11 cellular contexts compared by ENCODE assay signal in genomic region chr16:77657016-77657415, GRCh38.
DNase-seq lines count a peak whose midpoint lies in the region; ATAC-seq, FAIRE-seq and TF ChIP-seq lines count a peak whose summit lies in the region.
"Had no signal": no experiment of that assay in that cellular context is flagged by ENCODE, and none has a peak within 500 bp of the region (broad histone marks: within the 10 kb centered on the region; RNA-seq: fewer than 3 reads in every experiment).

No MANE protein-coding gene starts in this region.

- H3K27me3 ChIP-seq in K562 (ENCODE audit: control insufficient read depth in 2 of 2, insufficient read depth in 2 of 2, low read length in 2 of 2) = no peaks in the 10 kb centered on the region; a peak in 1 of 5 replicates
- no peaks in the 10 kb centered on the region for H3K27me3 ChIP-seq in WERI-Rb-1 (ENCODE audit: insufficient read depth, low read depth, severe bottlenecking)

- POLR2A ChIA-PET in K562 (lab: Yijun Ruan, JAX) = interaction anchor here (0.7 to 1.2 kb wide), 3 partner anchors 9 to 18 kb away, joined by 3 to 4 read pairs (median 3); no protein-coding TSS in a partner anchor

- BruUV-seq in K562 (replicated peaks; lab: Mats Ljungman, UMichigan) = no TSS peak

- peaks cover 5% of the 10 kb centered on the region for H3K4me1 Mint-ChIP-seq in nephron progenitor cell

- in situ Hi-C loops in K562 (cut with MboI) = no loop called here

- CTCF ChIA-PET in K562 (lab: Yijun Ruan, JAX; ENCODE audit: low intra/inter-chr PET ratio) = no interaction called here

- no peaks in the 10 kb centered on the region for H3K9me3 Mint-ChIP-seq in nephron progenitor cell

- peak overlapping the region; percentile 49 for H2AFZ ChIP-seq in K562 (ENCODE audit: low read depth, low read length)

- TF ChIP-seq CTCF in K562 (IDR thresholded peaks at IDR 0.05 in 2 of 3, conservative IDR thresholded peaks at IDR 0.05 in 1 of 3; ENCODE audit: insufficient read depth in 2 of 3, low read depth in 1 of 3, low read length in 3 of 3) (peak in 2 of 3 experiments; percentile 32 to 45; a peak in 3 of 6 replicates), nephron progenitor cell (IDR thresholded peaks at IDR 0.05) (no peak), WERI-Rb-1 (IDR thresholded peaks at IDR 0.05; ENCODE audit: low read depth, low read length) (no peak)

- no peak for TF ChIP-seq RAD21 in K562 (CRISPR knock-in tag; conservative IDR thresholded peaks at IDR 0.05 in 1 of 2, IDR thresholded peaks at IDR 0.05 in 1 of 2)

- H3K27ac Mint-ChIP-seq in nephron progenitor cell = peak overlapping the region; percentile 15

- H3K27ac ChIP-seq in K562 (ENCODE audit: extremely low read depth, low read depth, low read length) (no peak overlapping the region), WERI-Rb-1 (no peak overlapping the region)
- H3K27ac ChIP-seq: epithelial cell of prostate had no signal

- no peak overlapping the region for H3K9ac ChIP-seq in K562 (ENCODE audit: insufficient read depth in 1 of 2, low read depth in 2 of 2, low read length in 2 of 2)

- peak; percentile 96 for ATAC-seq in K562
- no peak for ATAC-seq in HG03039 (IDR thresholded peaks at IDR 0.05; ENCODE audit: unreplicated experiment)

- TF ChIP-seq POLR2A in K562 (conservative IDR thresholded peaks at IDR 0.05) = no peak

- H3K36me3 Mint-ChIP-seq in nephron progenitor cell (ENCODE audit: low read depth) = no peaks in the 10 kb centered on the region

- H3K4me3 Mint-ChIP-seq in nephron progenitor cell = no peak overlapping the region

- H3K4me3 ChIP-seq in K562 = no peak overlapping the region
- no peak overlapping the region for H3K4me3 ChIP-seq in WERI-Rb-1 (ENCODE audit: low read depth, low read length)

- 12% methylated on average over 5 of the region's 6 CpGs for WGBS in K562 (ENCODE audit: insufficient coverage, low coverage, missing lambda C conversion rate)

- peak; percentile 82 for FAIRE-seq in K562 (lab: Jason Lieb, UNC)
- FAIRE-seq: GM18507 had no signal

- H3K4me1 ChIP-seq in K562 (replicated peaks in 1 of 2; ENCODE audit: control insufficient read depth in 2 of 2, insufficient read depth in 2 of 2, low read length in 2 of 2) = no peaks in the 10 kb centered on the region; a peak in 1 of 5 replicates

- H3K36me3 ChIP-seq in K562 (ENCODE audit: control insufficient read depth, insufficient read depth, low read length) (no peaks in the 10 kb centered on the region), WERI-Rb-1 (no peaks in the 10 kb centered on the region)

- 0 out of 2 replicates have a peak, but pooled peaks have one; percentile 17 for TF ChIP-seq EP300 in K562 (IDR thresholded peaks at IDR 0.05; ENCODE audit: low read length)

- H3K4me2 ChIP-seq in K562 (ENCODE audit: insufficient read depth, low read length) = peak overlapping the region; percentile 42

- no peaks in the 10 kb centered on the region for H3K79me2 ChIP-seq in K562 (ENCODE audit: control insufficient read depth, insufficient read depth, low read length)

- DNase-seq in SIG-M5 treated with dmso at 0.1 percent for 504 hours (lab: John Stamatoyannopoulos, UW; ENCODE audit: unreplicated experiment) (peak; percentile 47), SIG-M5 (lab: John Stamatoyannopoulos, UW) (no peak), Kasumi-1 (lab: John Stamatoyannopoulos, UW) (peak; percentile 42 to 45), K562 (ENCODE audit: extremely low read depth in 1 of 4, low spot score in 3 of 4) (peak; percentile 71 to 80 (median 76)), nephron progenitor cell (no peak), WERI-Rb-1 (no peak), amygdala (lab: John Stamatoyannopoulos, UW) (no peak)
- DNase-seq: NCI-H345 had no signal

- H4K20me1 ChIP-seq in K562 (replicated peaks; ENCODE audit: control insufficient read depth, insufficient read depth, low read length) = no peaks in the 10 kb centered on the region

- no peaks in the 10 kb centered on the region for H3K9me3 ChIP-seq in K562 (replicated peaks; ENCODE audit: control insufficient read depth, insufficient read depth, low read depth, low read length)
- peaks cover 3% of the 10 kb centered on the region for H3K9me3 ChIP-seq in WERI-Rb-1 (ENCODE audit: severe bottlenecking)

- H3K27me3 Mint-ChIP-seq in nephron progenitor cell (ENCODE audit: low read depth, poor library complexity) = peaks cover 3% of the 10 kb centered on the region

- H3K9me1 ChIP-seq in K562 (ENCODE audit: control insufficient read depth, insufficient read depth, low read length) = no peaks in the 10 kb centered on the region

- intact Hi-C loops in K562 (cut with micrococcal nuclease) = loop anchor here (5.0 kb wide), 1 partner anchor 60 kb away; no protein-coding TSS in a partner anchor

TF ChIP-seq in K562, 482 proteins besides CTCF, POLR2A, EP300 and RAD21 (continues in another document):
- TF ChIP-seq USF1 (CRISPR knock-in tag; IDR thresholded peaks at IDR 0.05) (peak; percentile 53; the same call in 1 of the 2 replicates), ZNF316 (IDR thresholded peaks at IDR 0.05) (peak; percentile 100), ZNF124 (CRISPR knock-in tag; IDR thresholded peaks at IDR 0.05) (no peak), NFE2 (IDR thresholded peaks at IDR 0.05; ENCODE audit: low read depth) (peak; percentile 97), NONO (IDR thresholded peaks at IDR 0.05; ENCODE audit: low read depth in 2 of 2, low read length in 1 of 2) (no peak), SIX5 (IDR thresholded peaks at IDR 0.05; ENCODE audit: borderline replicate concordance in 1 of 2, insufficient read depth in 1 of 2, low read depth in 1 of 2, low read length in 2 of 2) (no peak), FOS (IDR thresholded peaks at IDR 0.05; ENCODE audit: extremely low read depth, insufficient read length) (peak; percentile 78), HSF4 (CRISPR knock-in tag; IDR thresholded peaks at IDR 0.05; ENCODE audit: borderline replicate concordance) (no peak), ZNF766 (CRISPR knock-in tag; conservative IDR thresholded peaks at IDR 0.05) (0 out of 2 replicates have a peak, but pooled peaks have one; percentile 18), FOSL1 (tag; conservative IDR thresholded peaks at IDR 0.05) (peak; percentile 40; the same call in 1 of the 2 replicates), RCOR1 (IDR thresholded peaks at IDR 0.05; ENCODE audit: borderline replicate concordance in 1 of 2, low read depth in 2 of 2, low read length in 2 of 2) (0 out of 4 replicates have a peak, but pooled peaks of 1 of the 2 experiments have one; percentile 22), ARID1B (IDR thresholded peaks at IDR 0.05) (peak; percentile 43), DPF2 (IDR thresholded peaks at IDR 0.05) (peak; percentile 57; the same call in 1 of the 2 replicates), MAFK (IDR thresholded peaks at IDR 0.05; ENCODE audit: low read length) (peak; percentile 99), CEBPB (tag; IDR thresholded peaks at IDR 0.05) (peak; percentile 96), PURB (CRISPR knock-in tag; IDR thresholded peaks at IDR 0.05; ENCODE audit: low read depth) (no peak), TEAD1 (CRISPR knock-in tag; IDR thresholded peaks at IDR 0.05) (no peak), JUND (IDR thresholded peaks at IDR 0.05; ENCODE audit: borderline replicate concordance, low read depth, low read length) (peak; percentile 20; the same call in 1 of the 2 replicates), JUND (tag; IDR thresholded peaks at IDR 0.05; ENCODE audit: borderline replicate concordance, low read depth, low read length) (peak; percentile 46; the same call in 1 of the 3 replicates), SNRNP70 (optimal IDR thresholded peaks at IDR 0.05; ENCODE audit: low read depth, low read length) (no peak), FOXP4 (CRISPR knock-in tag; IDR thresholded peaks at IDR 0.05; ENCODE audit: borderline replicate concordance) (no peak), SIN3A (IDR thresholded peaks at IDR 0.05; ENCODE audit: borderline replicate concordance in 2 of 2, control insufficient read depth in 1 of 2, low read depth in 2 of 2, low read length in 2 of 2) (no peak), HDAC1 (IDR thresholded peaks at IDR 0.05) (no peak)
- TF ChIP-seq, protein P1, sequence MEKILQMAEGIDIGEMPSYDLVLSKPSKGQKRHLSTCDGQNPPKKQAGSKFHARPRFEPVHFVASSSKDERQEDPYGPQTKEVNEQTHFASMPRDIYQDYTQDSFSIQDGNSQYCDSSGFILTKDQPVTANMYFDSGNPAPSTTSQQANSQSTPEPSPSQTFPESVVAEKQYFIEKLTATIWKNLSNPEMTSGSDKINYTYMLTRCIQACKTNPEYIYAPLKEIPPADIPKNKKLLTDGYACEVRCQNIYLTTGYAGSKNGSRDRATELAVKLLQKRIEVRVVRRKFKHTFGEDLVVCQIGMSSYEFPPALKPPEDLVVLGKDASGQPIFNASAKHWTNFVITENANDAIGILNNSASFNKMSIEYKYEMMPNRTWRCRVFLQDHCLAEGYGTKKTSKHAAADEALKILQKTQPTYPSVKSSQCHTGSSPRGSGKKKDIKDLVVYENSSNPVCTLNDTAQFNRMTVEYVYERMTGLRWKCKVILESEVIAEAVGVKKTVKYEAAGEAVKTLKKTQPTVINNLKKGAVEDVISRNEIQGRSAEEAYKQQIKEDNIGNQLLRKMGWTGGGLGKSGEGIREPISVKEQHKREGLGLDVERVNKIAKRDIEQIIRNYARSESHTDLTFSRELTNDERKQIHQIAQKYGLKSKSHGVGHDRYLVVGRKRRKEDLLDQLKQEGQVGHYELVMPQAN (IDR thresholded peaks at IDR 0.05; ENCODE audit: borderline replicate concordance) = no peak

Comparison
In these comparisons a context has a peak if more than half of its experiments do, and no peak if none do; other contexts are left out.
1. DNase-seq: peak in SIG-M5 treated with dmso at 0.1 percent for 504 hours (single experiment), Kasumi-1 (2 of 2) and K562 (4 of 4); none in SIG-M5 (single experiment), nephron progenitor cell (single experiment), WERI-Rb-1 (single experiment) and amygdala (0 of 56).
2. CTCF ChIP-seq: peak in K562 (2 of 3); none in nephron progenitor cell (single experiment) and WERI-Rb-1 (single experiment).